24 cellular contexts compared by ENCODE assay signal in the genomic region with DNA sequence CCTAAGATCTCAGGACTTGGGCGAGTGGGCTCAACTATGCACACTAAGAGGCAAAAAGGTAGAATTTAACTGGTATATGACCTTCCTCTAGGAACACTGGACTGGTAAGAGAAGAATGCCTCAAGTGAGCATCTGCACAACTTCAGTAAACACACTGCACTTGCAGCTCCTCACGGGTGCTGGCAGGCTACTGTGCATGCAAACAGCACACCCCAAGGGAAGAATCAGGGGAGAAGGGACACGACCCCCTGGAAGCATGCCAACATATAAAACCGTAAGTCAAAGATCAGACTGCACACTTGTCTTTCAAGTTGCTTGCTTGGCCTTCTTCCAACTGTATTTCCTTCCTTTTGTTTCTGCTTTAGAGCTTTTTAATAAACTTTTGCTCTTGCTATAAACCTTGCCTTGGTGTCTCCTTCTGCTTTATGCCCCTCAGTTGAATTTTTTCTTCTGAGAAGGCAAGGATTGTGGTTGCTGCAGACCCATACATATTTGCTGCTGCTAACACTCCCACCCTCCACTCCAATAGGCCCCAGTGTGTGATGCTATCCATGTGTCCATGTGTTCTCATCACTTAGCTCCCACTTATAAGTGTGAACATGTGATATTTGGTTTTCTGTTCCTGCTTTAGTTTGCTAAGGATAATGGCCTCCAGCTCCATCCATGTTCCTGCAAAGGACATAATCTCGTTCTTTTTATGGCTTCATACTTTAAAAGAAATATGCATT.
DNase-seq lines count a peak whose midpoint lies in the region; ATAC-seq and TF ChIP-seq lines count a peak whose summit lies in the region.
"Had no signal": no experiment of that assay in that cellular context is flagged by ENCODE, and none has a peak within 500 bp of the region (broad histone marks: within the 10 kb centered on the region; RNA-seq: fewer than 3 reads in every experiment).

No MANE protein-coding gene starts in this region.

- CTCF ChIA-PET in SK-N-SH (lab: Yijun Ruan, JAX) = interaction anchor here (0.6 kb wide), 1 partner anchor 1086 kb away, joined by 3 read pairs; no protein-coding TSS in a partner anchor

- no peak overlapping the region for H4K8ac ChIP-seq in trophoblast cell (ENCODE audit: low read depth, low read length)

- DNase-seq in SK-N-SH (no peak), dermis blood vessel endothelial cell (peak; percentile 80), trophoblast cell (no peak), immature natural killer cell (no peak)
- DNase-seq: activated CD4-positive, alpha-beta T cell treated with anti-CD3 and anti-CD28 coated beads for 1 hour; activated CD8-positive, alpha-beta T cell treated with anti-CD3 and anti-CD28 coated beads, Interleukin-2, amount 10 ng/mL, durations not matched to agents 7 days and 5 days; activated effector memory CD4-positive, alpha-beta T cell treated with anti-CD3 and anti-CD28 coated beads, Interleukin-2, amount 50 U/mL, for 16 hours; effector CD4-positive, alpha-beta T cell; foreskin keratinocyte; HCEC 1CT; MM.1S; NCI-H1694 treated with DMSO at 0.1 percent for 48 hours; NCI-H2227 treated with DMSO at 0.1 percent for 48 hours; OCI-M1; stimulated activated CD4-positive, alpha-beta T cell treated with anti-CD3 and anti-CD28 coated beads, Interleukin-15, amount 100 ng/mL, for 24 hours; stimulated activated naive CD8-positive, alpha-beta T cell treated with anti-CD3 and anti-CD28 coated beads, Interleukin-15, Interleukin-2, amounts not matched to agents 100 U/mL and 50 U/mL, for 24 hours; SW 1271 had no signal

- no peak overlapping the region for H2BK12ac ChIP-seq in trophoblast cell (ENCODE audit: low read length)

- no peak overlapping the region for H3K27ac Mint-ChIP-seq in immature natural killer cell
- H3K27ac Mint-ChIP-seq: activated CD8-positive, alpha-beta T cell treated with anti-CD3 and anti-CD28 coated beads, Interleukin-2, amount 10 ng/mL, durations not matched to agents 7 days and 5 days; IgD-negative memory B cell had no signal

- H2AFZ ChIP-seq in SK-N-SH (ENCODE audit: low read depth) (no peak overlapping the region), trophoblast cell (ENCODE audit: insufficient read depth, low read length, poor library complexity) (no peak overlapping the region)

- peaks cover 11% of the 10 kb centered on the region for H3K79me1 ChIP-seq in trophoblast cell (ENCODE audit: low read length)

- H4K91ac ChIP-seq in trophoblast cell (ENCODE audit: low read depth, low read length) = no peak overlapping the region

- 48% methylated on average over 4 of the region's 5 CpGs for WGBS in SK-N-SH (ENCODE audit: low lambda C conversion rate)
- no CpG with 5 or more reads among the region's 5 CpGs for WGBS in trophoblast cell (ENCODE audit: extremely low coverage, insufficient coverage, insufficient read length)

- H3K9me2 ChIP-seq in SK-N-SH = no peaks in the 10 kb centered on the region

- H3K4me1 Mint-ChIP-seq in immature natural killer cell = no peaks in the 10 kb centered on the region
- H3K4me1 Mint-ChIP-seq: IgD-negative memory B cell had no signal

- no peak overlapping the region for H2BK5ac ChIP-seq in trophoblast cell (ENCODE audit: low read depth, low read length, poor library complexity)

- no peak for TF ChIP-seq CTCF in SK-N-SH (IDR thresholded peaks at IDR 0.05)

- H3K18ac ChIP-seq in trophoblast cell (ENCODE audit: low read length) = no peak overlapping the region

- no peaks in the 10 kb centered on the region for H3K27me3 Mint-ChIP-seq in immature natural killer cell (ENCODE audit: low read depth in 3 of 3)
- H3K27me3 Mint-ChIP-seq: IgD-negative memory B cell had no signal

- H3K79me2 ChIP-seq in SK-N-SH (ENCODE audit: insufficient read depth) = no peaks in the 10 kb centered on the region; the same call in 1 of the 2 replicates
- H3K79me2 ChIP-seq in trophoblast cell (ENCODE audit: control insufficient read depth, insufficient read depth, low read length, poor library complexity) = no peaks in the 10 kb centered on the region

- H3K4me1 ChIP-seq in SK-N-SH (ENCODE audit: control insufficient read depth in 1 of 2, insufficient read depth in 2 of 2, low read depth in 1 of 2, low read length in 1 of 2) (peaks cover 0 to 2% of the 10 kb centered on the region in 2 experiments; a peak in 1 of 4 replicates), trophoblast cell (ENCODE audit: control insufficient read depth in 1 of 2, insufficient read depth in 2 of 2, low read length in 2 of 2) (peaks cover 0 to 4% of the 10 kb centered on the region in 2 experiments)
- H3K4me1 ChIP-seq: foreskin keratinocyte had no signal

- H3K27ac ChIP-seq in SK-N-SH (ENCODE audit: low read depth in 2 of 2, low read length in 1 of 2) (no peak overlapping the region), trophoblast cell (ENCODE audit: low read depth, low read length) (no peak overlapping the region)
- H3K27ac ChIP-seq: C4-2B, foreskin keratinocyte, thoracic aorta had no signal

- POLR2A ChIA-PET in SK-N-SH (lab: Yijun Ruan, JAX) = no interaction called here

- no peaks in the 10 kb centered on the region for H4K20me1 ChIP-seq in SK-N-SH (ENCODE audit: insufficient read depth)

- no peak overlapping the region for H3K14ac ChIP-seq in trophoblast cell (ENCODE audit: low read length)

- no peak for TF ChIP-seq RAD21 in SK-N-SH (IDR thresholded peaks at IDR 0.05; ENCODE audit: low read length)
- TF ChIP-seq RAD21 in Ishikawa (IDR thresholded peaks at IDR 0.05; ENCODE audit: low read depth) = no peak

- TF ChIP-seq EP300 in SK-N-SH (IDR thresholded peaks at IDR 0.05; ENCODE audit: borderline replicate concordance in 1 of 2, low read depth in 1 of 2, low read length in 1 of 2) = no peak
- no peak for TF ChIP-seq EP300 in Ishikawa (IDR thresholded peaks at IDR 0.05; ENCODE audit: borderline replicate concordance)

- no peaks in the 10 kb centered on the region for H3K27me3 ChIP-seq in SK-N-SH (ENCODE audit: insufficient read depth)
- H3K27me3 ChIP-seq in trophoblast cell (ENCODE audit: insufficient read depth, low read length) = no peaks in the 10 kb centered on the region
- H3K27me3 ChIP-seq: foreskin keratinocyte had no signal

- H3K4me2 ChIP-seq in SK-N-SH (no peak overlapping the region), trophoblast cell (ENCODE audit: low read length) (no peak overlapping the region)

- H3F3A ChIP-seq in SK-N-SH (replicated peaks; ENCODE audit: insufficient read depth) = no peaks in the 10 kb centered on the region

- no peak overlapping the region for H3K4ac ChIP-seq in trophoblast cell (ENCODE audit: low read depth, low read length)

- no peaks in the 10 kb centered on the region for H3K36me3 Mint-ChIP-seq in immature natural killer cell
- H3K36me3 Mint-ChIP-seq: IgD-negative memory B cell had no signal

- no peak overlapping the region for H2AK5ac ChIP-seq in trophoblast cell (ENCODE audit: low read length)

- no peak overlapping the region for H3K23ac ChIP-seq in trophoblast cell (ENCODE audit: low read length)

- peak overlapping the region; percentile 30 for H2BK120ac ChIP-seq in trophoblast cell (ENCODE audit: insufficient read depth, low read length, poor library complexity)

- H3K36me3 ChIP-seq in SK-N-SH (replicated peaks in 1 of 2; ENCODE audit: control insufficient read depth in 1 of 2, insufficient read depth in 2 of 2, low read length in 1 of 2) = no peaks in the 10 kb centered on the region
- H3K36me3 ChIP-seq in trophoblast cell (ENCODE audit: control insufficient read depth in 1 of 2, insufficient read depth in 2 of 2, low read length in 2 of 2) = no peaks in the 10 kb centered on the region
- H3K36me3 ChIP-seq: thoracic aorta had no signal

- ATAC-seq in SK-N-SH treated with all-trans-retinoic acid at 6 μM for 48 hours (peak; percentile 39; the same call in 2 of the 3 replicates), GM19463 (IDR thresholded peaks at IDR 0.05; ENCODE audit: unreplicated experiment) (no peak), HG03097 (IDR thresholded peaks at IDR 0.05; ENCODE audit: low FRiP score, unreplicated experiment) (no peak)
- ATAC-seq: activated CD8-positive, alpha-beta T cell treated with anti-CD3 and anti-CD28 coated beads, Interleukin-2, amount 10 ng/mL, durations not matched to agents 7 days and 5 days; foreskin keratinocyte; stimulated activated naive CD8-positive, alpha-beta T cell treated with anti-CD3 and anti-CD28 coated beads, Interleukin-15, Interleukin-2, amounts not matched to agents 100 U/mL and 50 U/mL, for 24 hours had no signal

- peaks cover 8 to 42% (median 15%) of the 10 kb centered on the region in 6 donors for H3K9me3 Mint-ChIP-seq in immature natural killer cell
- H3K9me3 Mint-ChIP-seq: IgD-negative memory B cell had no signal

- H3K9me3 ChIP-seq in SK-N-SH = no peaks in the 10 kb centered on the region
- no peaks in the 10 kb centered on the region for H3K9me3 ChIP-seq in trophoblast cell (ENCODE audit: insufficient read depth, low read depth, low read length)
- H3K9me3 ChIP-seq: thoracic aorta had no signal

- H4K12ac ChIP-seq in trophoblast cell (ENCODE audit: low read depth, low read length) = no peak overlapping the region

- H3K9ac ChIP-seq in SK-N-SH = no peak overlapping the region
- no peak overlapping the region for H3K9ac ChIP-seq in trophoblast cell (ENCODE audit: low read length)

- H3K4me3 Mint-ChIP-seq in immature natural killer cell = no peak overlapping the region
- H3K4me3 Mint-ChIP-seq: activated CD8-positive, alpha-beta T cell treated with anti-CD3 and anti-CD28 coated beads, Interleukin-2, amount 10 ng/mL, durations not matched to agents 7 days and 5 days; IgD-negative memory B cell had no signal

- H3K4me3 ChIP-seq in SK-N-SH (ENCODE audit: low read depth in 2 of 2, low read length in 1 of 2) (no peak overlapping the region), trophoblast cell (ENCODE audit: low read depth, low read length) (no peak overlapping the region)
- H3K4me3 ChIP-seq: thoracic aorta had no signal

TF ChIP-seq in SK-N-SH treated with all-trans-retinoic acid at 6 μM for 48 hours, 23 proteins besides CTCF, POLR2A, EP300 and RAD21:
- no peak for TF ChIP-seq TOX (CRISPR knock-in tag; IDR thresholded peaks at IDR 0.05; ENCODE audit: borderline replicate concordance)
- TF ChIP-seq ISL1 (CRISPR knock-in tag; IDR thresholded peaks at IDR 0.05) = no peak
- no peak for TF ChIP-seq PPARA (CRISPR knock-in tag; IDR thresholded peaks at IDR 0.05; ENCODE audit: borderline replicate concordance)
TF ChIP-seq in SK-N-SH treated with all-trans-retinoic acid at 6 μM for 48 hours: peak in this region for 0.

TF ChIP-seq in SK-N-SH, 30 proteins besides CTCF, POLR2A, EP300 and RAD21 (continues in another document):
- TF ChIP-seq YY1 (IDR thresholded peaks at IDR 0.05; ENCODE audit: low read depth) (no peak), FOXM1 (IDR thresholded peaks at IDR 0.05; ENCODE audit: low read depth) (no peak), TEAD4 (IDR thresholded peaks at IDR 0.05; ENCODE audit: borderline replicate concordance, insufficient read depth) (no peak), MXI1 (IDR thresholded peaks at IDR 0.05; ENCODE audit: low read depth, low read length) (no peak)
